Comparison of ENCODE assay signal across 20 cellular contexts in genomic region chr20:34706912-34707784, GRCh38. TPM values are rescaled to one million over a fixed set of nuclear protein-coding genes. Genes with fewer than 3 reads are reported as not detected.
DNase-seq lines count a peak whose midpoint lies in the region; ATAC-seq and TF ChIP-seq lines count a peak whose summit lies in the region.
"Had no signal": no experiment of that assay in that cellular context is flagged by ENCODE, and none has a peak within 500 bp of the region (broad histone marks: within the 10 kb centered on the region; RNA-seq: fewer than 3 reads in every experiment).

No MANE protein-coding gene starts in this region.

- TF ChIP-seq CTCF in RWPE1 (conservative IDR thresholded peaks at IDR 0.05; ENCODE audit: low read depth): no peak
- TF ChIP-seq CTCF in psoas muscle (IDR thresholded peaks at IDR 0.05): no peak

- in situ Hi-C loops in ACHN (cut with HindIII; ENCODE audit: low pct_ligation_motif_present, low pct_unique_long_range_greater_than_20kb, low sequenced_read_pairs): no loop called here

- peaks cover 28 to 40% of the 10 kb centered on the region in 2 donors for H3K4me1 Mint-ChIP-seq in immature natural killer cell

- POLR2A ChIA-PET in RWPE1 (lab: Yijun Ruan, JAX; ENCODE audit: low non-redundant PET): no interaction called here

- H3K9me3 ChIP-seq in BLaER1 (no peaks in the 10 kb centered on the region), psoas muscle (no peaks in the 10 kb centered on the region)
- H3K9me3 ChIP-seq: MG63, mucosa of descending colon, ovary had no signal

- H3K27me3 Mint-ChIP-seq in immature natural killer cell (ENCODE audit: low read depth in 3 of 3): peaks cover 23 to 33% (median 32%) of the 10 kb centered on the region in 3 donors
- H3K27me3 Mint-ChIP-seq: activated naive CD4-positive, alpha-beta T cell treated with anti-CD3 and anti-CD28 coated beads, Interleukin-2, amount 50 U/mL, for 24 hours had no signal

- DNase-seq in RWPE1 (ENCODE audit: low spot score): no peak
- DNase-seq in immature natural killer cell: no peak
- peak in 1 of 2 donors; percentile 63 for DNase-seq in psoas muscle
- DNase-seq in ACHN: no peak
- no peak for DNase-seq in NCI-H1092 (lab: John Stamatoyannopoulos, UW)
- no peak for DNase-seq in superior temporal gyrus (ENCODE audit: extremely low spot score)
- DNase-seq: activated CD8-positive, alpha-beta memory T cell treated with anti-CD3 and anti-CD28 coated beads for 24 hours; activated T-cell treated with anti-CD3 and anti-CD28 coated beads, Interleukin-2, amount 50 U/mL, for 48 hours; hypothalamus; kidney glomerular epithelial cell; MG63; mucosa of descending colon; NCI-H1436 treated with DMSO at 0.1 percent for 48 hours; ovary had no signal

- peaks cover 22% of the 10 kb centered on the region for H4K20me1 ChIP-seq in BLaER1

- H3K27ac Mint-ChIP-seq in immature natural killer cell: peak overlapping the region in 5 of 6 donors; percentile 48 to 95 (median 94)
- H3K27ac Mint-ChIP-seq: activated naive CD4-positive, alpha-beta T cell treated with anti-CD3 and anti-CD28 coated beads, Interleukin-2, amount 50 U/mL, for 24 hours had no signal

- ATAC-seq in psoas muscle (no peak), GM18861 (IDR thresholded peaks at IDR 0.05; ENCODE audit: unreplicated experiment) (no peak)
- ATAC-seq: mucosa of descending colon had no signal

- H3K36me3 Mint-ChIP-seq in immature natural killer cell: no peaks in the 10 kb centered on the region
- H3K36me3 Mint-ChIP-seq: activated naive CD4-positive, alpha-beta T cell treated with anti-CD3 and anti-CD28 coated beads, Interleukin-2, amount 50 U/mL, for 24 hours had no signal

- H3K27me3 ChIP-seq in BLaER1 (peaks cover 10% of the 10 kb centered on the region), psoas muscle (ENCODE audit: insufficient read depth in 3 of 3, low read length in 2 of 3) (no peaks in the 10 kb centered on the region)
- H3K27me3 ChIP-seq: MG63, ovary had no signal

- H3K27ac ChIP-seq in BLaER1 (no peak overlapping the region), RWPE1 (peak overlapping the region; percentile 37), psoas muscle (peak overlapping the region; percentile 100)
- H3K27ac ChIP-seq: HL-60, ovary, SK-N-MC had no signal

- no peak overlapping the region; the same call in 1 of the 2 replicates for H3K9ac ChIP-seq in BLaER1

- 26 to 39% (median 30%) methylated on average over 3 of the region's 3 CpGs for WGBS in psoas muscle, 3 donors

- intact Hi-C loops in psoas muscle (cut with DNase I): loop anchor here (2.0 to 10.0 kb wide), 5 partner anchors 126 to 392 kb away; partner anchors contain the start of gene MAP1LC3A (in 1 of the 2)

- CTCF ChIA-PET in RWPE1 (lab: Yijun Ruan, JAX): interaction anchor here (1.2 to 3.0 kb wide), 5 partner anchors 19 to 394 kb away, joined by 4 to 28 read pairs (median 5); partner anchors contain the start of gene PIGU

- H3K4me1 ChIP-seq in BLaER1 (peaks cover 65% of the 10 kb centered on the region), psoas muscle (peaks cover 30% of the 10 kb centered on the region)

- H3K36me3 ChIP-seq in BLaER1: peaks cover 11% of the 10 kb centered on the region; the same call in 1 of the 2 replicates
- H3K36me3 ChIP-seq in psoas muscle (ENCODE audit: insufficient read depth in 1 of 2, low read depth in 1 of 2): peaks cover 0 to 2% of the 10 kb centered on the region in 2 donors
- H3K36me3 ChIP-seq: MG63, ovary had no signal

- H3K4me3 ChIP-seq in BLaER1 (no peak overlapping the region), psoas muscle (no peak overlapping the region)
- H3K4me3 ChIP-seq: MG63, mucosa of descending colon, ovary, SK-N-MC, skin epidermis had no signal

- H3K9me3 Mint-ChIP-seq in immature natural killer cell: no peaks in the 10 kb centered on the region
- H3K9me3 Mint-ChIP-seq: activated naive CD4-positive, alpha-beta T cell treated with anti-CD3 and anti-CD28 coated beads, Interleukin-2, amount 50 U/mL, for 24 hours had no signal

- peak overlapping the region; percentile 82; the same call in 1 of the 2 replicates for H3K4me2 ChIP-seq in BLaER1

- H3K4me3 Mint-ChIP-seq in immature natural killer cell: peak overlapping the region in 2 of 5 donors; percentile 1 to 19

RNA-seq across cellular contexts. Expression of gene TP53INP2, which starts 3.0 kb away (rescaled TPM):
- 1 to 10 TPM in 1 of 3 donors, under 1 TPM in 2; 0.09 to 1.8 (median 0.53) TPM for polyA plus RNA-seq in immature natural killer cell
- 10 to 100 TPM; 22.2 to 37.4 (median 27.8) TPM for total RNA-seq in psoas muscle
- polyA plus RNA-seq in psoas muscle: 10 to 100 TPM; 20.5 to 42.8 (median 23.8) TPM

RNA-seq across cellular contexts. Expression of gene PIGU, which starts 30.3 kb away (rescaled TPM):
- polyA plus RNA-seq in immature natural killer cell: 10 to 100 TPM; 19.3 to 34.7 (median 25.3) TPM
- total RNA-seq in psoas muscle: 10 to 100 TPM in 3 of 4 donors, 1 to 10 TPM in 1; 9.5 to 15.0 (median 10.6) TPM
- polyA plus RNA-seq in psoas muscle: 10 to 100 TPM; 16.4 to 34.2 (median 17.1) TPM

Comparison
In these comparisons a context has a peak if more than half of its experiments do, and no peak if none do; other contexts are left out.
1. RNA of gene TP53INP2, which starts 3.0 kb away (polyA plus RNA-seq): 20.5 to 42.8 TPM in psoas muscle; 0.09 to 1.8 TPM in immature natural killer cell; every median in the first group is over 4 times any median in the second.